ENCODE assay signal across 14 cellular contexts in the genomic region with DNA sequence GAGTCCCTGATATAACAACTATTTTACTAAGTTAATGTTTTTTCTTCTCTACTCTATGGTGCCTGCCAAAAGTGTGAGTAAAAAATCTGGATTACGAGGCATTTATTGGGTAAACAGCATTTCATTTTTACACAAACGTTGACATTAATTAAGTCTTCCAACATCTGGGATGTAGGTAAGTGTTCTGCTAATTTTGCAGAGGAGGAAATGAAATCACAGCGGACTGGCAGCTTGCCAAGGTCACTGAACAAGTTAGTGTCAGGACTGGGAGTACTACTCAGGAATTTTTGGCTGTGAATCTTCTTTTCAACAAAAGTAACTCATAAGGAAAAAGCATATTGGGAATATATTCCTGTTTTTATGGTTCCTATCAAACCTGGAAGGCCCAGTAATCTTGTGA.
DNase-seq lines count a peak whose midpoint lies in the region; ATAC-seq and TF ChIP-seq lines count a peak whose summit lies in the region.
"Had no signal": no experiment of that assay in that cellular context is flagged by ENCODE, and none has a peak within 500 bp of the region (broad histone marks: within the 10 kb centered on the region; RNA-seq: fewer than 3 reads in every experiment).

No MANE protein-coding gene starts in this region.

- H3K4me3 ChIP-seq in GM23248 = no peak overlapping the region

- H4K20me1 ChIP-seq in GM23248 (ENCODE audit: insufficient read depth) = no peaks in the 10 kb centered on the region

- H3K4me1 ChIP-seq in GM23248 (ENCODE audit: insufficient read depth) = peaks cover 23% of the 10 kb centered on the region

- 9% methylated on average over 3 of the region's 3 CpGs for WGBS in GM23248 (ENCODE audit: low coverage in 1 of 2, low lambda C conversion rate in 2 of 2, missing lambda C conversion rate in 2 of 2), 2 experiments

- H2AFZ ChIP-seq in GM23248 = no peak overlapping the region

- H3K9me2 ChIP-seq in GM23248 (ENCODE audit: insufficient read depth) = no peaks in the 10 kb centered on the region

- no peaks in the 10 kb centered on the region for H3K36me3 ChIP-seq in GM23248 (ENCODE audit: low read depth)

- ATAC-seq in left cardiac atrium = peak in 1 of 2 donors; percentile 39
- ATAC-seq in HG03280 (IDR thresholded peaks at IDR 0.05; ENCODE audit: unreplicated experiment) = no peak

- no peaks in the 10 kb centered on the region for H3K79me2 ChIP-seq in GM23248 (ENCODE audit: insufficient read depth)

- no peaks in the 10 kb centered on the region for H3K27me3 ChIP-seq in GM23248 (replicated peaks; ENCODE audit: insufficient read depth)

- in situ Hi-C loops in GM23248 (cut with MboI) = no loop called here

- no peak overlapping the region for H3K4me2 ChIP-seq in GM23248 (ENCODE audit: unreplicated experiment)

- H3F3A ChIP-seq in GM23248 (ENCODE audit: insufficient read depth) = peaks cover 16% of the 10 kb centered on the region; the same call in 1 of the 2 replicates

- H3K9ac ChIP-seq in GM23248 = no peak overlapping the region

- no peaks in the 10 kb centered on the region for H3K9me3 ChIP-seq in GM23248 (ENCODE audit: low read depth)

- H3K27ac ChIP-seq in GM23248 (no peak overlapping the region), VCaP (0 out of 2 replicates have a peak overlapping the region, but pooled peaks have one; percentile 10)

- no peak for TF ChIP-seq CTCF in VCaP (conservative IDR thresholded peaks at IDR 0.05)

- intact Hi-C loops in left cardiac atrium (cut with DNase I) = no loop called here

- DNase-seq in GM23248 = peak; percentile 31
- DNase-seq in left cardiac atrium = peak; percentile 76
- DNase-seq in pulmonary artery endothelial cell (ENCODE audit: low read depth, low spot score) = peak; percentile 20
- DNase-seq in NOMO-1 (lab: John Stamatoyannopoulos, UW; ENCODE audit: unreplicated experiment in 2 of 2) = no peak
- no peak for DNase-seq in glomerular visceral epithelial cell (ENCODE audit: extremely low spot score)
- no peak for DNase-seq in NCI-H345 (lab: John Stamatoyannopoulos, UW)
- DNase-seq: activated naive CD8-positive, alpha-beta T cell treated with anti-CD3 and anti-CD28 coated beads, Interleukin-2, amount 10 ng/mL, durations not matched to agents 7 days and 5 days; C1 segment of cervical spinal cord; MV-4-11; NCI-H748 treated with DMSO at 0.1 percent for 48 hours; stimulated activated CD4-positive, alpha-beta T cell treated with anti-CD3 and anti-CD28 coated beads, Interleukin-4, amount 100 ng/mL, for 4 hours; T-helper 2 cell had no signal

Comparison
In these comparisons a context has a peak if more than half of its experiments do, and no peak if none do; other contexts are left out.
1. DNase-seq: peak in GM23248 (single experiment), left cardiac atrium (single experiment) and pulmonary artery endothelial cell (single experiment); none in NOMO-1 (0 of 2), glomerular visceral epithelial cell (single experiment) and NCI-H345 (single experiment).